In genomic region chr16:10661737-10662136, GRCh38 we compare ENCODE assay signal across 2 cellular contexts.
TF ChIP-seq lines count a peak whose summit lies in the region.

No MANE protein-coding gene starts in this region.

TF ChIP-seq in HepG2, 621 proteins besides CTCF, POLR2A, EP300 and RAD21:
- TF ChIP-seq REST (IDR thresholded peaks at IDR 0.05; ENCODE audit: borderline replicate concordance in 1 of 2, low read depth in 1 of 2, low read length in 2 of 2) = peak; percentile 12 to 80
- TF ChIP-seq FLYWCH1 (CRISPR knock-in tag; IDR thresholded peaks at IDR 0.05) = no peak
TF ChIP-seq in HepG2: peak in this region for 1.

TF ChIP-seq in H1, 55 proteins besides CTCF, POLR2A, EP300 and RAD21:
- no peak for TF ChIP-seq HDAC2 (IDR thresholded peaks at IDR 0.05; ENCODE audit: borderline replicate concordance in 1 of 2, low read depth in 2 of 2, low read length in 2 of 2)
- no peak for TF ChIP-seq SP4 (IDR thresholded peaks at IDR 0.05; ENCODE audit: low read length)
- TF ChIP-seq CBX8 (IDR thresholded peaks at IDR 0.05; ENCODE audit: borderline replicate concordance, low read depth, low read length) = no peak
- no peak for TF ChIP-seq JUND (IDR thresholded peaks at IDR 0.05; ENCODE audit: low read length)
- no peak for TF ChIP-seq ATF3 (IDR thresholded peaks at IDR 0.05; ENCODE audit: insufficient read depth, low read depth, low read length)
- no peak for TF ChIP-seq USF2 (IDR thresholded peaks at IDR 0.05; ENCODE audit: low read length)
